19 cellular contexts compared by ENCODE assay signal in the genomic region with DNA sequence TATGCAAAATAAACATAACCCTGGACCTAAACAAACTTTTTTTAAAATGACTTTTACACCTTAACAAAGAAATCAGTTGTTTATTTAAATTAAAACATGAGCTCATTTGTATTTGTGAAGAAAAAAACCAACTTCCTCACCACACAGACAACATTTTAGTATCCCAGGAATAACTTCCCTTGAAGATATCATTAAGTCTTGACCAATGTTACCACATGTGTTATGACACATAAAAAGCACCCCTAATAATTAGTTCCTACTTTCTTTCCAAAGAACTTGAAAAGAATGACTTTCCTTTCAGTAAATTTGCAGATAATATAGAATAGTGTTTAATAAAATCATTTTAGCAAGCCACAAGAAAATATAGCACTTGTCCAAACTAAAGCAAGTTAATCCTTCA. TPM values are rescaled to one million over a fixed set of nuclear protein-coding genes. Genes with fewer than 3 reads are reported as not detected.
DNase-seq lines count a peak whose midpoint lies in the region; ATAC-seq, FAIRE-seq and TF ChIP-seq lines count a peak whose summit lies in the region.
"Had no signal": no experiment of that assay in that cellular context is flagged by ENCODE, and none has a peak within 500 bp of the region (broad histone marks: within the 10 kb centered on the region; RNA-seq: fewer than 3 reads in every experiment).

No MANE protein-coding gene starts in this region.

- H3K4me2 ChIP-seq in neural progenitor cell, result peak overlapping the region; percentile 56

- H3K27me3 Mint-ChIP-seq in neural progenitor cell (ENCODE audit: insufficient read depth, low read depth), result peaks cover 2% of the 10 kb centered on the region
- H3K27me3 Mint-ChIP-seq in activated T-helper 17 cell treated with anti-CD3 and anti-CD28 coated beads, Interleukin-2, amount 50 U/mL, for 72 hours, result no peaks in the 10 kb centered on the region

- no peaks in the 10 kb centered on the region for H3K9me3 Mint-ChIP-seq in neural progenitor cell
- no peaks in the 10 kb centered on the region for H3K9me3 Mint-ChIP-seq in activated T-helper 17 cell treated with anti-CD3 and anti-CD28 coated beads, Interleukin-2, amount 50 U/mL, for 72 hours

- peaks cover 18% of the 10 kb centered on the region for H4K20me1 ChIP-seq in neural progenitor cell (ENCODE audit: low read depth)
- H4K20me1 ChIP-seq: BLaER1 treated with 17β-estradiol and CSF1 and Interleukin-3, amounts not matched to agents 10 nM and 100 nM had no signal

- peaks cover 20% of the 10 kb centered on the region for H3K36me3 Mint-ChIP-seq in neural progenitor cell
- H3K36me3 Mint-ChIP-seq in activated T-helper 17 cell treated with anti-CD3 and anti-CD28 coated beads, Interleukin-2, amount 50 U/mL, for 72 hours (ENCODE audit: low read depth), result peaks cover 74% of the 10 kb centered on the region

- H3K4me1 ChIP-seq in neural progenitor cell, result peaks cover 37% of the 10 kb centered on the region

- H3K9me3 ChIP-seq in neural progenitor cell (ENCODE audit: low read depth), result no peaks in the 10 kb centered on the region
- H3K9me3 ChIP-seq: BLaER1 treated with 17β-estradiol and CSF1 and Interleukin-3, amounts not matched to agents 10 nM and 100 nM had no signal

- DNase-seq in NOMO-1 (lab: John Stamatoyannopoulos, UW; ENCODE audit: unreplicated experiment in 2 of 2), result peak; percentile 8 to 15
- DNase-seq in NOMO-1 treated with dmso at 0.1 percent for 144 hours (lab: John Stamatoyannopoulos, UW; ENCODE audit: unreplicated experiment), result no peak
- DNase-seq in neural progenitor cell (ENCODE audit: low spot score), result no peak
- DNase-seq in urothelium cell line (ENCODE audit: low spot score), result no peak
- DNase-seq in GDM1 (lab: John Stamatoyannopoulos, UW), result no peak
- DNase-seq: 8988T, COR-L47, EL, GOT3, NCI-H1092 treated with DMSO at 0.1 percent for 48 hours, NCI-H187 treated with DMSO at 0.1 percent for 48 hours, NCI-H2171, NCI-H510A, PC-3 had no signal

- H3K4me3 Mint-ChIP-seq in neural progenitor cell, result no peak overlapping the region
- no peak overlapping the region for H3K4me3 Mint-ChIP-seq in activated T-helper 17 cell treated with anti-CD3 and anti-CD28 coated beads, Interleukin-2, amount 50 U/mL, for 72 hours

- H3K27me3 ChIP-seq in neural progenitor cell, result no peaks in the 10 kb centered on the region
- H3K27me3 ChIP-seq: BLaER1 treated with 17β-estradiol and CSF1 and Interleukin-3, amounts not matched to agents 10 nM and 100 nM had no signal

- H3F3A ChIP-seq in neural progenitor cell (ENCODE audit: low read depth), result peaks cover 18% of the 10 kb centered on the region

- H2AFZ ChIP-seq in neural progenitor cell (replicated peaks), result no peak overlapping the region

- peaks cover 8% of the 10 kb centered on the region for H3K36me3 ChIP-seq in neural progenitor cell

- H3K4me3 ChIP-seq in neural progenitor cell, result no peak overlapping the region
- H3K4me3 ChIP-seq: BLaER1 treated with 17β-estradiol and CSF1 and Interleukin-3, amounts not matched to agents 10 nM and 100 nM; K562 had no signal

- no peak overlapping the region for H3K9ac ChIP-seq in neural progenitor cell
- H3K9ac ChIP-seq: BLaER1 treated with 17β-estradiol and CSF1 and Interleukin-3, amounts not matched to agents 10 nM and 100 nM had no signal

- TF ChIP-seq CTCF in neural progenitor cell (IDR thresholded peaks at IDR 0.05), result no peak

- peaks cover 26% of the 10 kb centered on the region for H3K4me1 Mint-ChIP-seq in neural progenitor cell
- peaks cover 34% of the 10 kb centered on the region for H3K4me1 Mint-ChIP-seq in activated T-helper 17 cell treated with anti-CD3 and anti-CD28 coated beads, Interleukin-2, amount 50 U/mL, for 72 hours

- no peak overlapping the region for H3K27ac ChIP-seq in neural progenitor cell
- H3K27ac ChIP-seq: BLaER1 treated with 17β-estradiol and CSF1 and Interleukin-3, amounts not matched to agents 10 nM and 100 nM had no signal

- no peak for ATAC-seq in activated T-helper 17 cell treated with anti-CD3 and anti-CD28 coated beads, Interleukin-2, amount 50 U/mL, for 72 hours (replicated peaks)
- ATAC-seq in HG03342 (IDR thresholded peaks at IDR 0.05; ENCODE audit: unreplicated experiment), result no peak
- ATAC-seq: K562, PC-3 had no signal

- no peak overlapping the region for H3K27ac Mint-ChIP-seq in neural progenitor cell
- H3K27ac Mint-ChIP-seq in activated T-helper 17 cell treated with anti-CD3 and anti-CD28 coated beads, Interleukin-2, amount 50 U/mL, for 72 hours, result no peak overlapping the region

- FAIRE-seq in colon (lab: Jason Lieb, UNC), result peak; percentile 51
- FAIRE-seq in urothelium cell line (lab: Jason Lieb, UNC), result no peak
- FAIRE-seq: K562 had no signal

- H3K79me2 ChIP-seq in neural progenitor cell (ENCODE audit: low read depth), result peaks cover 36% of the 10 kb centered on the region

RNA-seq across cellular contexts. Expression of gene DUSP16, which starts 42.4 kb away (rescaled TPM):
- total RNA-seq in neural progenitor cell (ENCODE audit: low replicate concordance), result 24.0 and 26.1 TPM in 2 replicates
- total RNA-seq in activated T-helper 17 cell treated with anti-CD3 and anti-CD28 coated beads, Interleukin-2, amount 50 U/mL, for 72 hours, result 100 to 1,000 TPM in 1 of 2 donors, 10 to 100 TPM in 1; 68.8 to 125 TPM

Comparison
In these comparisons a context has a peak if more than half of its experiments do, and no peak if none do; other contexts are left out.
1. DNase-seq: peak in NOMO-1 (2 of 2); none in NOMO-1 treated with dmso at 0.1 percent for 144 hours (single experiment), neural progenitor cell (single experiment), urothelium cell line (single experiment) and GDM1 (single experiment).